ENCODE assay signal across 7 cellular contexts in genomic region chr10:121740069-121740468, GRCh38.
"Had no signal": no experiment of that assay in that cellular context is flagged by ENCODE, and none has a peak within 500 bp of the region (broad histone marks: within the 10 kb centered on the region; RNA-seq: fewer than 3 reads in every experiment).

No MANE protein-coding gene starts in this region.

- ATAC-seq: HCT116, K562 had no signal

- H3K27ac ChIP-seq: GM23248 had no signal

- H2AFZ ChIP-seq: GM23248 had no signal

- H3K9me3 ChIP-seq: HAP-1 had no signal

- H3K36me3 ChIP-seq: HAP-1 had no signal

- H3K9ac ChIP-seq: GM23248 had no signal

- DNase-seq: GM23248, GOT3, H7, IMR-90 had no signal

- H3K4me3 ChIP-seq: GM23248, HAP-1, K562 had no signal
